25 cellular contexts compared by ENCODE assay signal in genomic region chrY:9027729-9028375, GRCh38.
"Had no signal": no experiment of that assay in that cellular context is flagged by ENCODE, and none has a peak within 500 bp of the region (broad histone marks: within the 10 kb centered on the region; RNA-seq: fewer than 3 reads in every experiment).

No MANE protein-coding gene starts in this region.

- H3K27me3 ChIP-seq: esophagus muscularis mucosa, foreskin keratinocyte, left lung, neural progenitor cell, transverse colon, uterus had no signal

- H3K9me3 Mint-ChIP-seq: activated naive CD4-positive, alpha-beta T cell treated with anti-CD3 and anti-CD28 coated beads, Interleukin-2, amount 50 U/mL, for 72 hours; activated T-helper 2 cell treated with anti-CD3 and anti-CD28 coated beads, Interferon-gamma antibody, Interleukin-2, Interleukin-4, amounts not matched to agents 10 μg/mL and 5 μg/mL and 100 μg/mL, durations not matched to agents 14 hours and 24 hours and 36 hours; dendritic cell treated with granulocyte-macrophage colony-stimulating factor and Interleukin-4, amounts not matched to agents 40 ng/mL and 50 ng/mL, for 4 days; natural killer cell; neural progenitor cell had no signal

- H3K36me3 Mint-ChIP-seq: activated naive CD4-positive, alpha-beta T cell treated with anti-CD3 and anti-CD28 coated beads, Interleukin-2, amount 50 U/mL, for 72 hours; natural killer cell; neural progenitor cell had no signal

- H3K4me1 Mint-ChIP-seq: central memory CD8-positive, alpha-beta T cell; natural killer cell; neural progenitor cell; T-helper 17 cell had no signal

- H3K4me3 ChIP-seq: esophagus muscularis mucosa, left lung, lower lobe of right lung, neural progenitor cell, transverse colon, uterus had no signal

- H3K4me1 ChIP-seq: esophagus muscularis mucosa, foreskin keratinocyte, left lung, lower lobe of right lung, neural progenitor cell, transverse colon, uterus had no signal

- H3K4me3 Mint-ChIP-seq: activated CD8-positive, alpha-beta T cell treated with anti-CD3 and anti-CD28 coated beads for 36 hours; central memory CD8-positive, alpha-beta T cell; dendritic cell treated with granulocyte-macrophage colony-stimulating factor and Interleukin-4, amounts not matched to agents 40 ng/mL and 50 ng/mL, for 4 days; natural killer cell; neural progenitor cell; T-helper 17 cell had no signal

- H3K27ac Mint-ChIP-seq: activated CD8-positive, alpha-beta T cell treated with anti-CD3 and anti-CD28 coated beads for 36 hours; activated naive CD4-positive, alpha-beta T cell treated with anti-CD3 and anti-CD28 coated beads, Interleukin-2, amount 50 U/mL, for 72 hours; activated T-helper 2 cell treated with anti-CD3 and anti-CD28 coated beads, Interferon-gamma antibody, Interleukin-2, Interleukin-4, amounts not matched to agents 10 μg/mL and 5 μg/mL and 100 μg/mL, durations not matched to agents 14 hours and 24 hours and 36 hours; dendritic cell treated with granulocyte-macrophage colony-stimulating factor and Interleukin-4, amounts not matched to agents 40 ng/mL and 50 ng/mL, for 4 days; natural killer cell; neural progenitor cell; T-helper 17 cell had no signal

- H3K9ac ChIP-seq: neural progenitor cell had no signal

- H3K27me3 Mint-ChIP-seq: activated CD8-positive, alpha-beta T cell treated with anti-CD3 and anti-CD28 coated beads for 36 hours; central memory CD8-positive, alpha-beta T cell; dendritic cell treated with granulocyte-macrophage colony-stimulating factor and Interleukin-4, amounts not matched to agents 40 ng/mL and 50 ng/mL, for 4 days; T-helper 17 cell had no signal

- H3K9me3 ChIP-seq: esophagus muscularis mucosa, left lung, lower lobe of right lung, transverse colon, uterus had no signal

- H3K27ac ChIP-seq: esophagus muscularis mucosa, foreskin keratinocyte, left lung, lower lobe of right lung, neural progenitor cell, transverse colon, uterus, WERI-Rb-1 had no signal

- DNase-seq: activated CD4-positive, alpha-beta T cell treated with anti-CD3 and anti-CD28 coated beads, Interleukin-2, amount 50 U/mL, for 1 hour; activated CD8-positive, alpha-beta T cell treated with anti-CD3 and anti-CD28 coated beads for 36 hours; activated naive CD4-positive, alpha-beta T cell; activated T-cell treated with anti-CD3 and anti-CD28 coated beads, Interleukin-2, amount 50 U/mL, for 48 hours; foreskin keratinocyte; left lung; lower lobe of right lung; mesenchymal stem cell; natural killer cell; occipital lobe; right cardiac atrium; stimulated activated CD4-positive, alpha-beta T cell treated with anti-CD3 and anti-CD28 coated beads, Interleukin-2, amount 100 ng/mL, for 48 hours; stimulated activated naive CD4-positive, alpha-beta T cell treated with Interleukin-2 at 50 U/mL for 16 hours; T-helper 17 cell; T1000; transverse colon; uterus; WERI-Rb-1 had no signal

- ATAC-seq: activated CD4-positive, CD25-positive, alpha-beta regulatory T cell treated with anti-CD3 and anti-CD28 coated beads, Interleukin-2, amount 50 U/mL, for 24 hours; activated CD8-positive, alpha-beta T cell treated with anti-CD3 and anti-CD28 coated beads for 36 hours; activated naive CD4-positive, alpha-beta T cell treated with anti-CD3 and anti-CD28 coated beads, Interleukin-2, amount 50 U/mL, for 72 hours; foreskin keratinocyte; left lung; lower lobe of right lung; natural killer cell; right cardiac atrium; T-helper 17 cell had no signal

- H3K36me3 ChIP-seq: esophagus muscularis mucosa, left lung, lower lobe of right lung, neural progenitor cell, transverse colon, uterus, WERI-Rb-1 had no signal
